ENCODE assay signal across 1 cellular context in the genomic region with DNA sequence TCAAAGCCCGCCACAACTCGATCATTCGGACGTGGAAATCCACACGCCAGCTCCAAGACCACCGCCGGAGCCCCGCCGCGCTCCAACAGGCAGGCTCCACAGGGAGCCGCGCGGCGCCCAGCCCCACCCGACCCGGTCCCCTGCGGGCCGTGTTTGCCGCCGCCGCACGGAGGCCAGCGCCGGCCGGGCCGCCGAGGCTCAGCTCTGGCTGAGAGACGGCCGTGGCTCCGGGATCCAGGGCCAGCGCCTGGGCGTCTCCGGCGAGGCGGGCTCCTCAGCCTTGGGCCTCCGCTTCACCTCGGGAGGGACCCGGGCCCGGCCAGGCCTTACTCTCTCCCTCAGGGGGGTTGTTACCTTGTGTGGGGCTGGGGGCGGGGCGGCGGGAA.
TF ChIP-seq lines count a peak whose summit lies in the region.

No MANE protein-coding gene starts in this region.

TF ChIP-seq in HEK293, 187 proteins besides CTCF, POLR2A, EP300 and RAD21 (continued from another document):
- TF ChIP-seq, protein P1, sequence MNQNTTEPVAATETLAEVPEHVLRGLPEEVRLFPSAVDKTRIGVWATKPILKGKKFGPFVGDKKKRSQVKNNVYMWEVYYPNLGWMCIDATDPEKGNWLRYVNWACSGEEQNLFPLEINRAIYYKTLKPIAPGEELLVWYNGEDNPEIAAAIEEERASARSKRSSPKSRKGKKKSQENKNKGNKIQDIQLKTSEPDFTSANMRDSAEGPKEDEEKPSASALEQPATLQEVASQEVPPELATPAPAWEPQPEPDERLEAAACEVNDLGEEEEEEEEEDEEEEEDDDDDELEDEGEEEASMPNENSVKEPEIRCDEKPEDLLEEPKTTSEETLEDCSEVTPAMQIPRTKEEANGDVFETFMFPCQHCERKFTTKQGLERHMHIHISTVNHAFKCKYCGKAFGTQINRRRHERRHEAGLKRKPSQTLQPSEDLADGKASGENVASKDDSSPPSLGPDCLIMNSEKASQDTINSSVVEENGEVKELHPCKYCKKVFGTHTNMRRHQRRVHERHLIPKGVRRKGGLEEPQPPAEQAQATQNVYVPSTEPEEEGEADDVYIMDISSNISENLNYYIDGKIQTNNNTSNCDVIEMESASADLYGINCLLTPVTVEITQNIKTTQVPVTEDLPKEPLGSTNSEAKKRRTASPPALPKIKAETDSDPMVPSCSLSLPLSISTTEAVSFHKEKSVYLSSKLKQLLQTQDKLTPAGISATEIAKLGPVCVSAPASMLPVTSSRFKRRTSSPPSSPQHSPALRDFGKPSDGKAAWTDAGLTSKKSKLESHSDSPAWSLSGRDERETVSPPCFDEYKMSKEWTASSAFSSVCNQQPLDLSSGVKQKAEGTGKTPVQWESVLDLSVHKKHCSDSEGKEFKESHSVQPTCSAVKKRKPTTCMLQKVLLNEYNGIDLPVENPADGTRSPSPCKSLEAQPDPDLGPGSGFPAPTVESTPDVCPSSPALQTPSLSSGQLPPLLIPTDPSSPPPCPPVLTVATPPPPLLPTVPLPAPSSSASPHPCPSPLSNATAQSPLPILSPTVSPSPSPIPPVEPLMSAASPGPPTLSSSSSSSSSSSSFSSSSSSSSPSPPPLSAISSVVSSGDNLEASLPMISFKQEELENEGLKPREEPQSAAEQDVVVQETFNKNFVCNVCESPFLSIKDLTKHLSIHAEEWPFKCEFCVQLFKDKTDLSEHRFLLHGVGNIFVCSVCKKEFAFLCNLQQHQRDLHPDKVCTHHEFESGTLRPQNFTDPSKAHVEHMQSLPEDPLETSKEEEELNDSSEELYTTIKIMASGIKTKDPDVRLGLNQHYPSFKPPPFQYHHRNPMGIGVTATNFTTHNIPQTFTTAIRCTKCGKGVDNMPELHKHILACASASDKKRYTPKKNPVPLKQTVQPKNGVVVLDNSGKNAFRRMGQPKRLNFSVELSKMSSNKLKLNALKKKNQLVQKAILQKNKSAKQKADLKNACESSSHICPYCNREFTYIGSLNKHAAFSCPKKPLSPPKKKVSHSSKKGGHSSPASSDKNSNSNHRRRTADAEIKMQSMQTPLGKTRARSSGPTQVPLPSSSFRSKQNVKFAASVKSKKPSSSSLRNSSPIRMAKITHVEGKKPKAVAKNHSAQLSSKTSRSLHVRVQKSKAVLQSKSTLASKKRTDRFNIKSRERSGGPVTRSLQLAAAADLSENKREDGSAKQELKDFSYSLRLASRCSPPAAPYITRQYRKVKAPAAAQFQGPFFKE (tag by site-specific recombination; IDR thresholded peaks at IDR 0.05; ENCODE audit: borderline replicate concordance): no peak
- TF ChIP-seq ZNF549 (tag by site-specific recombination; IDR thresholded peaks at IDR 0.05) (no peak), ZIC2 (tag by site-specific recombination; IDR thresholded peaks at IDR 0.05) (peak; percentile 75; the same call in 1 of the 2 replicates), ZNF433 (tag by site-specific recombination; IDR thresholded peaks at IDR 0.05; ENCODE audit: low read depth) (no peak), GLIS2 (tag by site-specific recombination; IDR thresholded peaks at IDR 0.05) (peak; percentile 44; the same call in 1 of the 2 replicates), ZNF561 (tag by site-specific recombination; IDR thresholded peaks at IDR 0.05; ENCODE audit: borderline replicate concordance) (peak; percentile 57; the same call in 1 of the 2 replicates), ZNF2 (tag by site-specific recombination; IDR thresholded peaks at IDR 0.05) (no peak)
- TF ChIP-seq, protein P2, sequence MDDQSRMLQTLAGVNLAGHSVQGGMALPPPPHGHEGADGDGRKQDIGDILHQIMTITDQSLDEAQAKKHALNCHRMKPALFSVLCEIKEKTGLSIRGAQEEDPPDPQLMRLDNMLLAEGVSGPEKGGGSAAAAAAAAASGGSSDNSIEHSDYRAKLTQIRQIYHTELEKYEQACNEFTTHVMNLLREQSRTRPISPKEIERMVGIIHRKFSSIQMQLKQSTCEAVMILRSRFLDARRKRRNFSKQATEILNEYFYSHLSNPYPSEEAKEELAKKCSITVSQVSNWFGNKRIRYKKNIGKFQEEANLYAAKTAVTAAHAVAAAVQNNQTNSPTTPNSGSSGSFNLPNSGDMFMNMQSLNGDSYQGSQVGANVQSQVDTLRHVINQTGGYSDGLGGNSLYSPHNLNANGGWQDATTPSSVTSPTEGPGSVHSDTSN (CRISPR knock-in tag; IDR thresholded peaks at IDR 0.05): 0 out of 2 replicates have a peak, but pooled peaks have one; percentile 18
